In the genomic region with DNA sequence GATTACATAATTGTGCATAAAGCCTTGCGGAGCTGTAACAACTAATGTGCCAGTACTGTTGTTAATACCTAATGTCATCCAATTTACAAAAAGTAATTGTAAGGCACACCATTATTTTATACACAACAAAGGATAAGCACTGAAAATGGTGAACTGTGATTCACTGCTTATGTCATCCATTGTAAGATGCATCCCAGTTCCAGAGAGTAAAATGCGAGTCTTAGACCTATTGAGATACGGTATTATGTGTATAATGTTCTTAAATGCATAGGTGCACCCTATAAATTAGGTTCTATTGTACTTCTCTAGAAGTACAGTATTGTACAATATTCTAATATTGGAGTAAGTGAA, we compare ENCODE assay signal across 8 cellular contexts. TPM values are rescaled to one million over a fixed set of nuclear protein-coding genes. Genes with fewer than 3 reads are reported as not detected.
DNase-seq lines count a peak whose midpoint lies in the region; ATAC-seq and TF ChIP-seq lines count a peak whose summit lies in the region.

No MANE protein-coding gene starts in this region.

- CTCF ChIA-PET in activated B cell treated with CpG ODN at 0.5 μM for 24 hours (lab: Charles Lee): interaction anchor here (0.8 to 2.7 kb wide), 9 partner anchors 10 to 269 kb away, joined by 3 to 13 read pairs (median 4); partner anchors contain the start of genes CCNB1IP1 and TEP1

- H3K27ac ChIP-seq in skin epidermis: peak overlapping the region; percentile 10 to 94 (median 86)

- peak overlapping the region; percentile 95 for H3K4me3 Mint-ChIP-seq in stimulated activated naive CD8-positive, alpha-beta T cell treated with anti-CD3 and anti-CD28 coated beads, Interleukin-15, Interleukin-2, amounts not matched to agents 100 ng/mL and 50 ng/mL, for 24 hours
- H3K4me3 Mint-ChIP-seq in activated B cell treated with CpG ODN at 0.5 μM for 24 hours (peak overlapping the region; percentile 98), glutamatergic neuron (ENCODE audit: unreplicated experiment) (peak overlapping the region; percentile 92)

- TF ChIP-seq CTCF in activated B cell treated with CpG ODN at 0.5 μM for 24 hours (IDR thresholded peaks at IDR 0.05) (no peak), glutamatergic neuron (IDR thresholded peaks at IDR 0.05; ENCODE audit: partially characterized antibody, unreplicated experiment) (no peak)

- DNase-seq in stimulated activated naive CD8-positive, alpha-beta T cell treated with anti-CD3 and anti-CD28 coated beads, Interleukin-15, Interleukin-2, amounts not matched to agents 100 U/mL and 50 U/mL, for 24 hours: no peak
- no peak for DNase-seq in activated B cell treated with CpG ODN at 0.5 μM for 24 hours
- no peak for DNase-seq in glutamatergic neuron
- no peak for DNase-seq in activated effector memory CD4-positive, alpha-beta T cell treated with anti-CD3 and anti-CD28 coated beads, Interleukin-2, amount 50 U/mL, for 16 hours
- no peak for DNase-seq in stimulated activated CD4-positive, alpha-beta T cell treated with anti-CD3 and anti-CD28 coated beads, Interleukin-4, amount 100 ng/mL, for 4 hours

- ATAC-seq in stimulated activated naive CD8-positive, alpha-beta T cell treated with anti-CD3 and anti-CD28 coated beads, Interleukin-15, Interleukin-2, amounts not matched to agents 100 U/mL and 50 U/mL, for 24 hours: no peak
- ATAC-seq in activated B cell treated with CpG ODN at 0.5 μM for 24 hours (ENCODE audit: low read depth) (no peak), GM21737 (IDR thresholded peaks at IDR 0.05; ENCODE audit: unreplicated experiment) (no peak)

- H3K27me3 Mint-ChIP-seq in stimulated activated naive CD8-positive, alpha-beta T cell treated with anti-CD3 and anti-CD28 coated beads, Interleukin-15, Interleukin-2, amounts not matched to agents 100 ng/mL and 50 ng/mL, for 24 hours: no peaks in the 10 kb centered on the region
- H3K27me3 Mint-ChIP-seq in activated B cell treated with CpG ODN at 0.5 μM for 24 hours (no peaks in the 10 kb centered on the region), glutamatergic neuron (ENCODE audit: unreplicated experiment) (peaks cover 11% of the 10 kb centered on the region)

- peaks cover 33% of the 10 kb centered on the region for H3K36me3 Mint-ChIP-seq in stimulated activated naive CD8-positive, alpha-beta T cell treated with anti-CD3 and anti-CD28 coated beads, Interleukin-15, Interleukin-2, amounts not matched to agents 100 ng/mL and 50 ng/mL, for 24 hours (ENCODE audit: low read depth)
- peaks cover 24% of the 10 kb centered on the region for H3K36me3 Mint-ChIP-seq in activated B cell treated with CpG ODN at 0.5 μM for 24 hours (ENCODE audit: low read depth)
- no peaks in the 10 kb centered on the region for H3K36me3 Mint-ChIP-seq in glutamatergic neuron (ENCODE audit: unreplicated experiment)

- intact Hi-C loops in activated B cell treated with CpG ODN at 0.5 μM for 24 hours (cut with micrococcal nuclease): loop anchor here (1.0 to 5.0 kb wide), 15 partner anchors 11 to 645 kb away; partner anchors contain the start of genes APEX1, CCNB1IP1, METTL17 and PIP4P1

- POLR2A ChIA-PET in activated B cell treated with CpG ODN at 0.5 μM for 24 hours (lab: Charles Lee): interaction anchor here (1.0 to 3.7 kb wide), 26 partner anchors 10 to 1167 kb away, joined by 3 to 71 read pairs (median 8); partner anchors contain the start of genes APEX1, CCNB1IP1, METTL3 and OSGEP

- H3K9me3 Mint-ChIP-seq in stimulated activated naive CD8-positive, alpha-beta T cell treated with anti-CD3 and anti-CD28 coated beads, Interleukin-15, Interleukin-2, amounts not matched to agents 100 ng/mL and 50 ng/mL, for 24 hours: no peaks in the 10 kb centered on the region
- H3K9me3 Mint-ChIP-seq in activated B cell treated with CpG ODN at 0.5 μM for 24 hours (no peaks in the 10 kb centered on the region), glutamatergic neuron (ENCODE audit: unreplicated experiment) (peaks cover 8% of the 10 kb centered on the region)

- peak overlapping the region; percentile 92 for H3K27ac Mint-ChIP-seq in stimulated activated naive CD8-positive, alpha-beta T cell treated with anti-CD3 and anti-CD28 coated beads, Interleukin-15, Interleukin-2, amounts not matched to agents 100 ng/mL and 50 ng/mL, for 24 hours
- H3K27ac Mint-ChIP-seq in activated B cell treated with CpG ODN at 0.5 μM for 24 hours (peak overlapping the region; percentile 97), glutamatergic neuron (ENCODE audit: unreplicated experiment) (peak overlapping the region; percentile 90)

- H3K4me1 Mint-ChIP-seq in stimulated activated naive CD8-positive, alpha-beta T cell treated with anti-CD3 and anti-CD28 coated beads, Interleukin-15, Interleukin-2, amounts not matched to agents 100 ng/mL and 50 ng/mL, for 24 hours (ENCODE audit: low read depth): peaks cover 24% of the 10 kb centered on the region
- H3K4me1 Mint-ChIP-seq in activated B cell treated with CpG ODN at 0.5 μM for 24 hours (peaks cover 12% of the 10 kb centered on the region), glutamatergic neuron (ENCODE audit: low read depth, unreplicated experiment) (peaks cover 2% of the 10 kb centered on the region)

- H3K4me3 ChIP-seq in skin epidermis: peak overlapping the region; percentile 50 to 76 (median 56)

RNA-seq across cellular contexts. Expression of gene PARP2, which starts 0.4 kb away (rescaled TPM):
- total RNA-seq in activated B cell treated with CpG ODN at 0.5 μM for 24 hours: 17.1 and 19.5 TPM in 2 replicates
- 33.9 TPM for total RNA-seq in glutamatergic neuron (ENCODE audit: unreplicated experiment)

RNA-seq across cellular contexts. Expression of gene CCNB1IP1, which starts 10.8 kb away (rescaled TPM):
- total RNA-seq in activated B cell treated with CpG ODN at 0.5 μM for 24 hours: 34.0 and 35.3 TPM in 2 replicates
- 95.8 TPM for total RNA-seq in glutamatergic neuron (ENCODE audit: unreplicated experiment)

RNA-seq across cellular contexts. Expression of gene TTC5, which starts 38.1 kb away (rescaled TPM):
- total RNA-seq in activated B cell treated with CpG ODN at 0.5 μM for 24 hours (25.0 and 32.7 TPM in 2 replicates), glutamatergic neuron (ENCODE audit: unreplicated experiment) (37.4 TPM)
